Comparison of ENCODE assay signal across 12 cellular contexts in the genomic region with DNA sequence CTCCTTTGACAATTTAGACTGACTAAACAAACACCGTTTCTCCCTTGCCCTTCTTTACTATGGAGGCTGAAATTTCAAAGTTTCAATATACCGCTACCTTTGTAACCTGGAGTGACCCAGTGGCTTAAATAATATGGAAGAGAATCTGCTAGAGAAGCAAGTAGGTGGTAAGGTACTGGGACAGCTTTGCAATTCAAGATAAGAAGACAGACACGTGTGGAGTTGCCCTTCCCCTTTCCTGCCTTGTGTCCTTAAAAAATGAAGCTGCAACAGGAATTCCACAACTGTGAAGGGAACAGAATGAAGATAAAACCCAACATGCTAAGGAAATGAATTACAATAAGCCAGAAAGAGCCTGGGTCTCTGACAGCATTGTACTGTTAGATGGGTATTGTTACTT.
"Had no signal": no experiment of that assay in that cellular context is flagged by ENCODE, and none has a peak within 500 bp of the region (broad histone marks: within the 10 kb centered on the region; RNA-seq: fewer than 3 reads in every experiment).

No MANE protein-coding gene starts in this region.

- DNase-seq: activated CD4-positive, alpha-beta T cell treated with anti-CD3 and anti-CD28 coated beads for 36 hours; activated CD8-positive, alpha-beta memory T cell treated with anti-CD3 and anti-CD28 coated beads for 24 hours; activated gamma-delta T cell treated with Interleukin-2 at 50 U/mL for 16 hours; foreskin melanocyte; heart left ventricle; islet precursor cell; left lung; pancreas; stimulated activated CD4-positive, alpha-beta T cell treated with anti-CD3 and anti-CD28 coated beads, Interleukin-4, amount 100 ng/mL, for 4 hours had no signal

- H3K9me3 Mint-ChIP-seq: memory B cell had no signal

- H3K36me3 ChIP-seq: cardiac muscle cell, left lung, pancreas had no signal

- H3K27ac Mint-ChIP-seq: activated CD4-positive, alpha-beta T cell treated with anti-CD3 and anti-CD28 coated beads for 36 hours; memory B cell had no signal

- H3K27me3 Mint-ChIP-seq: activated CD4-positive, alpha-beta T cell treated with anti-CD3 and anti-CD28 coated beads for 36 hours; memory B cell had no signal

- H3K27me3 ChIP-seq: cardiac muscle cell, heart left ventricle, left lung, pancreas, tibial nerve had no signal

- ATAC-seq: activated CD4-positive, alpha-beta T cell treated with anti-CD3 and anti-CD28 coated beads for 36 hours; left lung had no signal

- H3K27ac ChIP-seq: cardiac muscle cell, left lung, pancreas, tibial nerve had no signal

- H3K9me3 ChIP-seq: heart left ventricle, left lung, pancreas, tibial nerve had no signal

- H3K4me3 ChIP-seq: cardiac muscle cell, heart left ventricle, left lung, pancreas, tibial nerve had no signal

- H3K4me3 Mint-ChIP-seq: activated CD4-positive, alpha-beta T cell treated with anti-CD3 and anti-CD28 coated beads for 36 hours; memory B cell had no signal
